ENCODE assay signal across 1 cellular context in the genomic region with DNA sequence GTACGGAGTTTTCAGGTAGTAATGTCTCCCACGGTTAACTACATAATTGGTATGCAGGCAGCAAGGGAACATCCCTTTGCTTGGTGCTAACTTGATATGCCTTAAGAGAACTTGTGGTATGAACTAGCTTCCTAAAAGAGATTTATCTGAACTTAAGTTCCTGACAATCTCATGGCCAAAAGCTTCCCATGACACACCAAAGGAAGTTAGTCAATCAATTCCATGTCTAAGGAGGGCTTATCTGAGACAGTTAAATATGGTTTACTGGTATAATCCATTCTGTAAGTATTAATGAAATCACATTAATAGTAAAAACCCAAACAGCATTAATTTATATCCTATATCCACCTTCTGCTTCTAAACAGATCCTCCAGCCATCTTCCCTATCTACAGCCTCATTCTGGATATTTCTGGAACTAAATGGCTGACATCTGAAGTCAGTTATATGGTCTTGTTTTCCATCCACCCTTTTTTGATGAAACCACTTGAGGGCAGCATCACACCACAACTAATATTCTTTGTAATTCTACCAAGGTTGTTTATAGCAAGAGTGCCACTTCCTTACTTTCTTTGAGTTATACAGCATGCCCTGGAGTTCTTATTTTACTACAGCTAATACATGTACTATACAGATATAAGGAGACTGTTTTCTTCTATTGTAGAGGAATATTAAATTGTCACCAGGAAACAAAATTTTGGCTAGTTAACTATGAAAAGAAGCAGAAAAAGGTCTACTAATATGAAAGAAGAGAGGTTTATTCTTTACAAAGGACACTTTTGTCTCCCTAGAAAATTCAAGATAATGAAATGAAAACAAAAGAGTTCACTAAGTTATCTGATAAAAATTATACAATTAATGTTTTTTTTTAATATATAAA.
TF ChIP-seq lines count a peak whose summit lies in the region.

No MANE protein-coding gene starts in this region.

TF ChIP-seq in WTC11, 78 proteins besides CTCF, POLR2A, EP300 and RAD21 (continued from another document):
- TF ChIP-seq, protein P1, sequence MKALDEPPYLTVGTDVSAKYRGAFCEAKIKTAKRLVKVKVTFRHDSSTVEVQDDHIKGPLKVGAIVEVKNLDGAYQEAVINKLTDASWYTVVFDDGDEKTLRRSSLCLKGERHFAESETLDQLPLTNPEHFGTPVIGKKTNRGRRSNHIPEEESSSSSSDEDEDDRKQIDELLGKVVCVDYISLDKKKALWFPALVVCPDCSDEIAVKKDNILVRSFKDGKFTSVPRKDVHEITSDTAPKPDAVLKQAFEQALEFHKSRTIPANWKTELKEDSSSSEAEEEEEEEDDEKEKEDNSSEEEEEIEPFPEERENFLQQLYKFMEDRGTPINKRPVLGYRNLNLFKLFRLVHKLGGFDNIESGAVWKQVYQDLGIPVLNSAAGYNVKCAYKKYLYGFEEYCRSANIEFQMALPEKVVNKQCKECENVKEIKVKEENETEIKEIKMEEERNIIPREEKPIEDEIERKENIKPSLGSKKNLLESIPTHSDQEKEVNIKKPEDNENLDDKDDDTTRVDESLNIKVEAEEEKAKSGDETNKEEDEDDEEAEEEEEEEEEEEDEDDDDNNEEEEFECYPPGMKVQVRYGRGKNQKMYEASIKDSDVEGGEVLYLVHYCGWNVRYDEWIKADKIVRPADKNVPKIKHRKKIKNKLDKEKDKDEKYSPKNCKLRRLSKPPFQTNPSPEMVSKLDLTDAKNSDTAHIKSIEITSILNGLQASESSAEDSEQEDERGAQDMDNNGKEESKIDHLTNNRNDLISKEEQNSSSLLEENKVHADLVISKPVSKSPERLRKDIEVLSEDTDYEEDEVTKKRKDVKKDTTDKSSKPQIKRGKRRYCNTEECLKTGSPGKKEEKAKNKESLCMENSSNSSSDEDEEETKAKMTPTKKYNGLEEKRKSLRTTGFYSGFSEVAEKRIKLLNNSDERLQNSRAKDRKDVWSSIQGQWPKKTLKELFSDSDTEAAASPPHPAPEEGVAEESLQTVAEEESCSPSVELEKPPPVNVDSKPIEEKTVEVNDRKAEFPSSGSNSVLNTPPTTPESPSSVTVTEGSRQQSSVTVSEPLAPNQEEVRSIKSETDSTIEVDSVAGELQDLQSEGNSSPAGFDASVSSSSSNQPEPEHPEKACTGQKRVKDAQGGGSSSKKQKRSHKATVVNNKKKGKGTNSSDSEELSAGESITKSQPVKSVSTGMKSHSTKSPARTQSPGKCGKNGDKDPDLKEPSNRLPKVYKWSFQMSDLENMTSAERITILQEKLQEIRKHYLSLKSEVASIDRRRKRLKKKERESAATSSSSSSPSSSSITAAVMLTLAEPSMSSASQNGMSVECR (CRISPR knock-in tag; IDR thresholded peaks at IDR 0.05; ENCODE audit: borderline replicate concordance) = no peak
- TF ChIP-seq TEAD4 (CRISPR knock-in tag; IDR thresholded peaks at IDR 0.05) = no peak
- TF ChIP-seq, protein P2, sequence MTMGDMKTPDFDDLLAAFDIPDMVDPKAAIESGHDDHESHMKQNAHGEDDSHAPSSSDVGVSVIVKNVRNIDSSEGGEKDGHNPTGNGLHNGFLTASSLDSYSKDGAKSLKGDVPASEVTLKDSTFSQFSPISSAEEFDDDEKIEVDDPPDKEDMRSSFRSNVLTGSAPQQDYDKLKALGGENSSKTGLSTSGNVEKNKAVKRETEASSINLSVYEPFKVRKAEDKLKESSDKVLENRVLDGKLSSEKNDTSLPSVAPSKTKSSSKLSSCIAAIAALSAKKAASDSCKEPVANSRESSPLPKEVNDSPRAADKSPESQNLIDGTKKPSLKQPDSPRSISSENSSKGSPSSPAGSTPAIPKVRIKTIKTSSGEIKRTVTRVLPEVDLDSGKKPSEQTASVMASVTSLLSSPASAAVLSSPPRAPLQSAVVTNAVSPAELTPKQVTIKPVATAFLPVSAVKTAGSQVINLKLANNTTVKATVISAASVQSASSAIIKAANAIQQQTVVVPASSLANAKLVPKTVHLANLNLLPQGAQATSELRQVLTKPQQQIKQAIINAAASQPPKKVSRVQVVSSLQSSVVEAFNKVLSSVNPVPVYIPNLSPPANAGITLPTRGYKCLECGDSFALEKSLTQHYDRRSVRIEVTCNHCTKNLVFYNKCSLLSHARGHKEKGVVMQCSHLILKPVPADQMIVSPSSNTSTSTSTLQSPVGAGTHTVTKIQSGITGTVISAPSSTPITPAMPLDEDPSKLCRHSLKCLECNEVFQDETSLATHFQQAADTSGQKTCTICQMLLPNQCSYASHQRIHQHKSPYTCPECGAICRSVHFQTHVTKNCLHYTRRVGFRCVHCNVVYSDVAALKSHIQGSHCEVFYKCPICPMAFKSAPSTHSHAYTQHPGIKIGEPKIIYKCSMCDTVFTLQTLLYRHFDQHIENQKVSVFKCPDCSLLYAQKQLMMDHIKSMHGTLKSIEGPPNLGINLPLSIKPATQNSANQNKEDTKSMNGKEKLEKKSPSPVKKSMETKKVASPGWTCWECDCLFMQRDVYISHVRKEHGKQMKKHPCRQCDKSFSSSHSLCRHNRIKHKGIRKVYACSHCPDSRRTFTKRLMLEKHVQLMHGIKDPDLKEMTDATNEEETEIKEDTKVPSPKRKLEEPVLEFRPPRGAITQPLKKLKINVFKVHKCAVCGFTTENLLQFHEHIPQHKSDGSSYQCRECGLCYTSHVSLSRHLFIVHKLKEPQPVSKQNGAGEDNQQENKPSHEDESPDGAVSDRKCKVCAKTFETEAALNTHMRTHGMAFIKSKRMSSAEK (CRISPR knock-in tag; IDR thresholded peaks at IDR 0.05; ENCODE audit: borderline replicate concordance) = no peak
- no peak for TF ChIP-seq MYBL2 (CRISPR knock-in tag; IDR thresholded peaks at IDR 0.05)
- TF ChIP-seq ETV6 (CRISPR knock-in tag; IDR thresholded peaks at IDR 0.05) = no peak
- TF ChIP-seq, protein P3, sequence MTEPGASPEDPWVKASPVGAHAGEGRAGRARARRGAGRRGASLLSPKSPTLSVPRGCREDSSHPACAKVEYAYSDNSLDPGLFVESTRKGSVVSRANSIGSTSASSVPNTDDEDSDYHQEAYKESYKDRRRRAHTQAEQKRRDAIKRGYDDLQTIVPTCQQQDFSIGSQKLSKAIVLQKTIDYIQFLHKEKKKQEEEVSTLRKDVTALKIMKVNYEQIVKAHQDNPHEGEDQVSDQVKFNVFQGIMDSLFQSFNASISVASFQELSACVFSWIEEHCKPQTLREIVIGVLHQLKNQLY (CRISPR knock-in tag; IDR thresholded peaks at IDR 0.05) = no peak
